Comparison of ENCODE assay signal across 26 cellular contexts in genomic region chr18:49495480-49495879, GRCh38. TPM values are rescaled to one million over a fixed set of nuclear protein-coding genes. Genes with fewer than 3 reads are reported as not detected.
DNase-seq lines count a peak whose midpoint lies in the region; ATAC-seq, FAIRE-seq and TF ChIP-seq lines count a peak whose summit lies in the region.
"Had no signal": no experiment of that assay in that cellular context is flagged by ENCODE, and none has a peak within 500 bp of the region (broad histone marks: within the 10 kb centered on the region; RNA-seq: fewer than 3 reads in every experiment).

No MANE protein-coding gene starts in this region.

- peaks cover 4% of the 10 kb centered on the region; the same call in 1 of the 2 replicates for H3K23me2 ChIP-seq in H1 (ENCODE audit: low read depth, low read length)

- peaks cover 19% of the 10 kb centered on the region for H3K36me3 Mint-ChIP-seq in CD4-positive, alpha-beta T cell (ENCODE audit: low read depth)
- H3K36me3 Mint-ChIP-seq in nephron progenitor cell (ENCODE audit: low read depth), result peaks cover 14% of the 10 kb centered on the region
- H3K36me3 Mint-ChIP-seq: IgD-negative memory B cell had no signal

- H4K20me1 ChIP-seq in Karpas-422 (ENCODE audit: insufficient read depth, low read depth, low read length) (peaks cover 16% of the 10 kb centered on the region; the same call in 1 of the 2 replicates), H1 (replicated peaks in 1 of 2; ENCODE audit: control insufficient read depth in 1 of 2, insufficient read depth in 2 of 2, low read length in 2 of 2) (peaks cover 1 to 3% of the 10 kb centered on the region in 2 experiments)

- CTCF ChIA-PET in CD4-positive, alpha-beta T cell (lab: Charles Lee), result interaction anchor here (1.5 kb wide), 1 partner anchor 36 kb away, joined by 4 read pairs; the partner anchor contains the start of gene DYM
- CTCF ChIA-PET in H1 (lab: Charles Lee; ENCODE audit: partially characterized antibody), result interaction anchor here (1.3 to 2.2 kb wide), 3 partner anchors 12 to 363 kb away, joined by 3 to 8 read pairs (median 4); no protein-coding TSS in a partner anchor

- H2BK5ac ChIP-seq in H1 (ENCODE audit: low read depth, low read length), result no peak overlapping the region
- no peak overlapping the region for H2BK5ac ChIP-seq in trophoblast cell (ENCODE audit: low read depth, low read length, poor library complexity)

- H3K79me1 ChIP-seq in H1 (ENCODE audit: low read depth, low read length), result no peaks in the 10 kb centered on the region
- H3K79me1 ChIP-seq in trophoblast cell (ENCODE audit: low read length), result peaks cover 7% of the 10 kb centered on the region

- TF ChIP-seq EP300 in H1 (IDR thresholded peaks at IDR 0.05; ENCODE audit: borderline replicate concordance in 1 of 2, low read depth in 2 of 2, low read length in 2 of 2), result no peak

- no peak for DNase-seq in CD4-positive, alpha-beta T cell
- DNase-seq in Karpas-422, result no peak
- DNase-seq in H1 (ENCODE audit: low read depth in 1 of 2, low spot score in 2 of 2), result no peak
- no peak for DNase-seq in nephron progenitor cell
- DNase-seq in trophoblast cell, result no peak
- no peak for DNase-seq in thyroid gland
- no peak for DNase-seq in midbrain (lab: John Stamatoyannopoulos, UW)
- DNase-seq: CD4-positive, alpha-beta memory T cell; COR-L47; DMS53; NCI-H1092 treated with DMSO at 0.1 percent for 48 hours; NCI-H1436; NCI-H187; NCI-H2081 treated with DMSO at 0.1 percent for 48 hours; NCI-H2171; NCI-H345; NCI-H510A treated with DMSO at 0.1 percent for 48 hours; NCI-H774; NK-92 treated with Interleukin-12 subunit alpha and Interleukin-12 subunit beta, amount 100 ng/mL, for 24 hours; PC-3; SJCRH30 had no signal

- H3K79me2 ChIP-seq in Karpas-422 (ENCODE audit: low read length), result peaks cover 19% of the 10 kb centered on the region
- peaks cover 6 to 18% of the 10 kb centered on the region in 2 experiments for H3K79me2 ChIP-seq in H1 (ENCODE audit: control insufficient read depth in 1 of 2, insufficient read depth in 2 of 2, low read length in 2 of 2)
- peaks cover 7% of the 10 kb centered on the region for H3K79me2 ChIP-seq in trophoblast cell (ENCODE audit: control insufficient read depth, insufficient read depth, low read length, poor library complexity)

- H3K18ac ChIP-seq in H1 (ENCODE audit: extremely low read depth, low read length), result no peak overlapping the region
- no peak overlapping the region for H3K18ac ChIP-seq in trophoblast cell (ENCODE audit: low read length)

- peaks cover 22% of the 10 kb centered on the region for H3K4me1 Mint-ChIP-seq in CD4-positive, alpha-beta T cell (ENCODE audit: low read depth)
- peaks cover 84% of the 10 kb centered on the region for H3K4me1 Mint-ChIP-seq in nephron progenitor cell

- no peak overlapping the region for H4K5ac ChIP-seq in H1 (ENCODE audit: insufficient read length, low read depth, low read length)

- H3K9me3 Mint-ChIP-seq in CD4-positive, alpha-beta T cell, result no peaks in the 10 kb centered on the region
- no peaks in the 10 kb centered on the region for H3K9me3 Mint-ChIP-seq in nephron progenitor cell
- H3K9me3 Mint-ChIP-seq: CD4-positive, alpha-beta memory T cell had no signal

- TF ChIP-seq POLR2A in H1 (IDR thresholded peaks at IDR 0.05; ENCODE audit: control extremely low read depth in 1 of 2, low read depth in 2 of 2, low read length in 2 of 2), result no peak
- no peak for TF ChIP-seq POLR2A in thyroid gland (IDR thresholded peaks at IDR 0.05)

- H3K36me3 ChIP-seq in Karpas-422 (ENCODE audit: insufficient read depth, low read length) (peaks cover 16% of the 10 kb centered on the region), H1 (ENCODE audit: control insufficient read depth in 2 of 4, insufficient read depth in 4 of 4, low read length in 3 of 4) (peaks cover 2 to 13% (median 12%) of the 10 kb centered on the region in 4 experiments; a peak in 7 of 8 replicates), trophoblast cell (ENCODE audit: control insufficient read depth in 1 of 2, insufficient read depth in 2 of 2, low read length in 2 of 2) (peaks cover 0 to 3% of the 10 kb centered on the region in 2 experiments), thyroid gland (peaks cover 2 to 11% of the 10 kb centered on the region in 2 donors)

- H4K91ac ChIP-seq in H1 (replicated peaks; ENCODE audit: insufficient read length, low read length) (no peak overlapping the region), trophoblast cell (ENCODE audit: low read depth, low read length) (no peak overlapping the region)

- H3K23ac ChIP-seq in H1 (ENCODE audit: insufficient read length) (no peak overlapping the region), trophoblast cell (ENCODE audit: low read length) (no peak overlapping the region)

- H3K4me3 ChIP-seq in Karpas-422 (ENCODE audit: low read length) (no peak overlapping the region), H1 (ENCODE audit: extremely low read depth in 1 of 4, insufficient read depth in 2 of 4, low read depth in 3 of 4, low read length in 4 of 4) (no peak overlapping the region), trophoblast cell (ENCODE audit: low read depth, low read length) (no peak overlapping the region), thyroid gland (replicated peaks in 1 of 3) (no peak overlapping the region)
- H3K4me3 ChIP-seq: BLaER1 treated with 17β-estradiol and CSF1 and Interleukin-3, amounts not matched to agents 10 nM and 100 nM; SJCRH30 had no signal

- ATAC-seq in CD4-positive, alpha-beta T cell (ENCODE audit: poor library complexity), result no peak
- ATAC-seq: HCT116, PC-3 had no signal

- no peak for FAIRE-seq in H1 (lab: Jason Lieb, UNC)
- FAIRE-seq: A204.1, G401.6 had no signal

- H2BK120ac ChIP-seq in H1 (replicated peaks; ENCODE audit: low read depth, low read length) (no peak overlapping the region), trophoblast cell (ENCODE audit: insufficient read depth, low read length, poor library complexity) (no peak overlapping the region)

- WGBS in H1 (ENCODE audit: extremely low coverage in 1 of 2, insufficient coverage in 1 of 2, insufficient read length in 1 of 2, insufficient replicate concordance in 2 of 2, low coverage in 1 of 2, low lambda C conversion rate in 2 of 2, missing lambda C conversion rate in 1 of 2), 2 experiments, result 92% methylated on average over 2 of the region's 2 CpGs; no CpG with 5 or more reads in 1 of the 2 experiments
- WGBS in trophoblast cell (ENCODE audit: extremely low coverage, insufficient coverage, insufficient read length), result no CpG with 5 or more reads among the region's 2 CpGs
- 66 to 96% methylated on average over 2 of the region's 2 CpGs for WGBS in thyroid gland, 2 donors

- H2AFZ ChIP-seq in Karpas-422 (ENCODE audit: low read length) (0 out of 2 replicates have a peak overlapping the region, but pooled peaks have one; percentile 29), H1 (ENCODE audit: low read length) (peak overlapping the region; percentile 8; the same call in 1 of the 2 replicates), trophoblast cell (ENCODE audit: insufficient read depth, low read length, poor library complexity) (no peak overlapping the region)

- POLR2A ChIA-PET in CD4-positive, alpha-beta T cell (lab: Charles Lee), result no interaction called here
- POLR2A ChIA-PET in H1 (lab: Charles Lee; ENCODE audit: partially characterized antibody), result interaction anchor here (1.5 to 7.2 kb wide), 2 partner anchors 9 to 264 kb away, joined by 4 to 58 read pairs; partner anchors contain the start of gene C18orf32

- H3K14ac ChIP-seq in H1 (ENCODE audit: insufficient read length) (no peak overlapping the region), trophoblast cell (ENCODE audit: low read length) (no peak overlapping the region)

- H3K4me3 Mint-ChIP-seq in CD4-positive, alpha-beta T cell, result peak overlapping the region; percentile 55
- H3K4me3 Mint-ChIP-seq in nephron progenitor cell, result no peak overlapping the region
- H3K4me3 Mint-ChIP-seq: CD4-positive, alpha-beta memory T cell had no signal

- no peaks in the 10 kb centered on the region for H3K9me2 ChIP-seq in Karpas-422 (replicated peaks; ENCODE audit: insufficient read depth, low read length)

- H4K8ac ChIP-seq in H1 (ENCODE audit: extremely low read depth, insufficient read depth, low read length), result no peak overlapping the region
- no peak overlapping the region for H4K8ac ChIP-seq in trophoblast cell (ENCODE audit: low read depth, low read length)

- no peak overlapping the region for H3K27ac Mint-ChIP-seq in CD4-positive, alpha-beta T cell
- H3K27ac Mint-ChIP-seq in nephron progenitor cell, result peak overlapping the region; percentile 7
- H3K27ac Mint-ChIP-seq: CD4-positive, alpha-beta memory T cell; IgD-negative memory B cell had no signal

- H2BK12ac ChIP-seq in H1 (ENCODE audit: low read depth, low read length), result no peak overlapping the region
- no peak overlapping the region for H2BK12ac ChIP-seq in trophoblast cell (ENCODE audit: low read length)

- no peak overlapping the region for H2BK20ac ChIP-seq in H1 (ENCODE audit: low read length)

- no peak for TF ChIP-seq RAD21 in H1 (IDR thresholded peaks at IDR 0.05 in 1 of 2, conservative IDR thresholded peaks at IDR 0.05 in 1 of 2; ENCODE audit: low read depth in 2 of 2, low read length in 2 of 2)

- intact Hi-C loops in CD4-positive, alpha-beta T cell (cut with DNase I, micrococcal nuclease), result loop anchor here in 1 of 2 experiments (10.0 kb wide), 1 partner anchor 1379 kb away; the partner anchor contains the start of gene ME2
- intact Hi-C loops in thyroid gland (cut with DNase I), result no loop called here

- no peak overlapping the region for H3K56ac ChIP-seq in H1 (replicated peaks; ENCODE audit: insufficient read length, low read depth, low read length)

- H3K4me1 ChIP-seq in Karpas-422 (ENCODE audit: low read length) (peaks cover 21% of the 10 kb centered on the region), H1 (replicated peaks in 1 of 4; ENCODE audit: control insufficient read depth in 3 of 4, insufficient read depth in 4 of 4, low read length in 3 of 4) (peaks cover 5 to 13% (median 10%) of the 10 kb centered on the region in 4 experiments; a peak in 5 of 7 replicates), trophoblast cell (ENCODE audit: control insufficient read depth in 1 of 2, insufficient read depth in 2 of 2, low read length in 2 of 2) (no peaks in the 10 kb centered on the region), thyroid gland (peaks cover 6 to 10% of the 10 kb centered on the region in 2 donors)

- peaks cover 13% of the 10 kb centered on the region for H3K27me3 ChIP-seq in CD4-positive, alpha-beta T cell (ENCODE audit: control insufficient read depth, insufficient read depth, low read length)
- H3K27me3 ChIP-seq in Karpas-422 (ENCODE audit: low read length), result no peaks in the 10 kb centered on the region
- no peaks in the 10 kb centered on the region for H3K27me3 ChIP-seq in H1 (replicated peaks in 1 of 4; ENCODE audit: control insufficient read depth in 3 of 4, extremely low read depth in 1 of 4, insufficient read depth in 3 of 4, low read length in 3 of 4)
- H3K27me3 ChIP-seq in trophoblast cell (ENCODE audit: insufficient read depth, low read length), result no peaks in the 10 kb centered on the region
- H3K27me3 ChIP-seq in thyroid gland, result no peaks in the 10 kb centered on the region
- H3K27me3 ChIP-seq: BLaER1 treated with 17β-estradiol and CSF1 and Interleukin-3, amounts not matched to agents 10 nM and 100 nM; SJCRH30 had no signal

- TF ChIP-seq CTCF in CD4-positive, alpha-beta T cell (IDR thresholded peaks at IDR 0.05), result no peak
- TF ChIP-seq CTCF in H1 (IDR thresholded peaks at IDR 0.05; ENCODE audit: control extremely low read depth in 1 of 3, insufficient read depth in 1 of 3, low read depth in 1 of 3, low read length in 3 of 3) (no peak), nephron progenitor cell (IDR thresholded peaks at IDR 0.05) (no peak), thyroid gland (IDR thresholded peaks at IDR 0.05) (no peak)

- H3K27ac ChIP-seq in CD4-positive, alpha-beta T cell (ENCODE audit: low read depth, low read length), result no peak overlapping the region
- H3K27ac ChIP-seq in Karpas-422 (ENCODE audit: low read length) (no peak overlapping the region), H1 (ENCODE audit: low read depth, low read length) (no peak overlapping the region), trophoblast cell (ENCODE audit: low read depth, low read length) (no peak overlapping the region), thyroid gland (no peak overlapping the region)
- H3K27ac ChIP-seq: BLaER1 treated with 17β-estradiol and CSF1 and Interleukin-3, amounts not matched to agents 10 nM and 100 nM; SJCRH30 had no signal

- H4K12ac ChIP-seq in trophoblast cell (ENCODE audit: low read depth, low read length), result no peak overlapping the region

- H3K9me3 ChIP-seq in CD4-positive, alpha-beta T cell (ENCODE audit: control insufficient read depth, low read length), result no peaks in the 10 kb centered on the region
- H3K9me3 ChIP-seq in Karpas-422 (ENCODE audit: low read length) (no peaks in the 10 kb centered on the region), H1 (ENCODE audit: insufficient read depth in 2 of 2, low read depth in 1 of 2, low read length in 1 of 2) (no peaks in the 10 kb centered on the region), trophoblast cell (ENCODE audit: insufficient read depth, low read depth, low read length) (no peaks in the 10 kb centered on the region), thyroid gland (no peaks in the 10 kb centered on the region)
- H3K9me3 ChIP-seq: BLaER1 treated with 17β-estradiol and CSF1 and Interleukin-3, amounts not matched to agents 10 nM and 100 nM; SJCRH30 had no signal

- no peak overlapping the region for H2AK5ac ChIP-seq in H1 (ENCODE audit: low read depth, low read length)
- H2AK5ac ChIP-seq in trophoblast cell (ENCODE audit: low read length), result no peak overlapping the region

- no peak overlapping the region for H3K9ac ChIP-seq in Karpas-422 (ENCODE audit: low read length)
- no peak overlapping the region for H3K9ac ChIP-seq in H1 (replicated peaks in 1 of 4; ENCODE audit: extremely low read depth in 1 of 4, low read depth in 3 of 4, low read length in 3 of 4)
- no peak overlapping the region for H3K9ac ChIP-seq in trophoblast cell (ENCODE audit: low read length)
- H3K9ac ChIP-seq: BLaER1 treated with 17β-estradiol and CSF1 and Interleukin-3, amounts not matched to agents 10 nM and 100 nM had no signal

- H3K4ac ChIP-seq in H1 (replicated peaks; ENCODE audit: insufficient read length, low read depth, low read length) (no peak overlapping the region), trophoblast cell (ENCODE audit: low read depth, low read length) (no peak overlapping the region)

- H3K4me2 ChIP-seq in Karpas-422 (ENCODE audit: low read depth, low read length, poor library complexity, severe bottlenecking), result no peak overlapping the region
- H3K4me2 ChIP-seq in H1 (ENCODE audit: insufficient read depth in 1 of 2, low read depth in 2 of 2, low read length in 2 of 2), result no peak overlapping the region
- no peak overlapping the region for H3K4me2 ChIP-seq in trophoblast cell (ENCODE audit: low read length)
- H3K4me2 ChIP-seq: BLaER1 treated with 17β-estradiol and CSF1 and Interleukin-3, amounts not matched to agents 10 nM and 100 nM had no signal

- H2BK15ac ChIP-seq in H1 (ENCODE audit: low read length), result no peak overlapping the region

- H3K27me3 Mint-ChIP-seq in CD4-positive, alpha-beta T cell, result peaks cover 10% of the 10 kb centered on the region
- H3K27me3 Mint-ChIP-seq in nephron progenitor cell (ENCODE audit: low read depth, poor library complexity), result no peaks in the 10 kb centered on the region

RNA-seq across cellular contexts. Expression of gene RPL17, which starts 3.2 kb away (rescaled TPM):
- 1,000 to 10,000 TPM; 3,011 to 3,031 TPM for total RNA-seq in CD4-positive, alpha-beta T cell
- total RNA-seq in Karpas-422 (2014; rRNA removed; shearing (Covaris generic); ENCODE audit: low replicate concordance), result 3,471 and 4,272 TPM in 2 replicates
- 2,692 and 2,707 TPM in 2 replicates for total RNA-seq in H1 (2021; fragmentation: NEBNext Ultra II Directional; extraction: Animal tissue kit (Norgen Biotek cat#: 25700))
- 2,550 and 4,330 TPM in 2 replicates for polyA plus RNA-seq in H1 (2011; rRNA removed)
- 4,763 TPM for polyA plus RNA-seq in H1 (2011; cell fraction: cytosol; rRNA removed)
- 1,813 TPM for polyA plus RNA-seq in H1 (2011; cell fraction: nucleus; rRNA removed)
- polyA plus RNA-seq in H1 (2012, experiment 1 of 2), result 3,622 to 5,232 TPM (median 4,180 TPM) in 4 replicates
- 1,892 TPM for polyA plus RNA-seq in H1 (2012, experiment 2 of 2)
- 4,430 TPM for polyA plus RNA-seq in H1 (2013, experiment 1 of 2)
- 4,563 TPM for polyA plus RNA-seq in H1 (2013, experiment 2 of 2)
- 1,374 and 2,105 TPM in 2 replicates for polyA minus RNA-seq in H1 (2011; rRNA and poly(A)+ RNA removed)
- polyA minus RNA-seq in H1 (2011; cell fraction: cytosol; rRNA and poly(A)+ RNA removed), result 674 TPM
- polyA minus RNA-seq in H1 (2011; cell fraction: nucleus; rRNA and poly(A)+ RNA removed), result 1,076 TPM
- polyA plus RNA-seq in trophoblast cell (2013), result 3,507 and 3,728 TPM in 2 replicates
- total RNA-seq in thyroid gland, result 1,000 to 10,000 TPM; 1,085 to 2,686 (median 1,511) TPM

RNA-seq across cellular contexts. Expression of gene C18orf32, which starts 8.4 kb away (rescaled TPM):
- 10 to 100 TPM; 38.2 to 40.1 TPM for total RNA-seq in CD4-positive, alpha-beta T cell
- 21.0 and 24.9 TPM in 2 replicates for total RNA-seq in Karpas-422 (2014; rRNA removed; shearing (Covaris generic); ENCODE audit: low replicate concordance)
- total RNA-seq in H1 (2021; fragmentation: NEBNext Ultra II Directional; extraction: Animal tissue kit (Norgen Biotek cat#: 25700)), result 20.1 and 22.9 TPM in 2 replicates
- polyA plus RNA-seq in H1 (2011; rRNA removed), result 14.9 and 17.3 TPM in 2 replicates
- 21.1 TPM for polyA plus RNA-seq in H1 (2011; cell fraction: cytosol; rRNA removed)
- polyA plus RNA-seq in H1 (2011; cell fraction: nucleus; rRNA removed), result 11.5 TPM
- 5.7 to 9.1 TPM (median 8.2 TPM) in 4 replicates for polyA plus RNA-seq in H1 (2012, experiment 1 of 2)
- 17.5 TPM for polyA plus RNA-seq in H1 (2012, experiment 2 of 2)
- polyA plus RNA-seq in H1 (2013, experiment 1 of 2), result 39.6 TPM
- 42.4 TPM for polyA plus RNA-seq in H1 (2013, experiment 2 of 2)
- 1.1 and 1.7 TPM in 2 replicates for polyA minus RNA-seq in H1 (2011; rRNA and poly(A)+ RNA removed)
- polyA minus RNA-seq in H1 (2011; cell fraction: cytosol; rRNA and poly(A)+ RNA removed), result 8.6 TPM
- 6.0 TPM for polyA minus RNA-seq in H1 (2011; cell fraction: nucleus; rRNA and poly(A)+ RNA removed)
- polyA plus RNA-seq in trophoblast cell (2013), result 54.6 and 59.3 TPM in 2 replicates
- total RNA-seq in thyroid gland, result 10 to 100 TPM; 42.7 to 85.6 (median 65.0) TPM

RNA-seq across cellular contexts. Expression of gene DYM, which starts 35.0 kb away (rescaled TPM):
- 10 to 100 TPM; 45.3 to 48.2 TPM for total RNA-seq in CD4-positive, alpha-beta T cell
- 92.4 and 117 TPM in 2 replicates for total RNA-seq in Karpas-422 (2014; rRNA removed; shearing (Covaris generic); ENCODE audit: low replicate concordance)
- 60.7 and 63.8 TPM in 2 replicates for total RNA-seq in H1 (2021; fragmentation: NEBNext Ultra II Directional; extraction: Animal tissue kit (Norgen Biotek cat#: 25700))
- 25.5 and 32.9 TPM in 2 replicates for polyA plus RNA-seq in H1 (2011; rRNA removed)
- polyA plus RNA-seq in H1 (2011; cell fraction: cytosol; rRNA removed), result 29.7 TPM
- 26.4 TPM for polyA plus RNA-seq in H1 (2011; cell fraction: nucleus; rRNA removed)
- 29.7 to 50.9 TPM (median 34.3 TPM) in 4 replicates for polyA plus RNA-seq in H1 (2012, experiment 1 of 2)
- polyA plus RNA-seq in H1 (2012, experiment 2 of 2), result 4.5 TPM
- 36.2 TPM for polyA plus RNA-seq in H1 (2013, experiment 1 of 2)
- polyA plus RNA-seq in H1 (2013, experiment 2 of 2), result 34.9 TPM
- polyA minus RNA-seq in H1 (2011; rRNA and poly(A)+ RNA removed), result 79.1 and 91.3 TPM in 2 replicates
- 50.1 TPM for polyA minus RNA-seq in H1 (2011; cell fraction: cytosol; rRNA and poly(A)+ RNA removed)
- 183 TPM for polyA minus RNA-seq in H1 (2011; cell fraction: nucleus; rRNA and poly(A)+ RNA removed)
- polyA plus RNA-seq in trophoblast cell (2013), result 55.4 and 55.9 TPM in 2 replicates
- total RNA-seq in thyroid gland, result 100 to 1,000 TPM; 103 to 136 (median 112) TPM
